1 cellular context compared by ENCODE assay signal in genomic region chr19:11787536-11787935, GRCh38.
TF ChIP-seq lines count a peak whose summit lies in the region.

No MANE protein-coding gene starts in this region.

TF ChIP-seq in liver, 16 proteins besides CTCF, POLR2A, EP300 and RAD21 (continued from another document):
- TF ChIP-seq HNF4G (IDR thresholded peaks at IDR 0.05) (no peak), RXRA (IDR thresholded peaks at IDR 0.05) (no peak), YY1 (IDR thresholded peaks at IDR 0.05) (no peak), FOXA2 (IDR thresholded peaks at IDR 0.05) (no peak), ZBTB33 (IDR thresholded peaks at IDR 0.05) (no peak), NR2F2 (IDR thresholded peaks at IDR 0.05) (no peak), MAX (IDR thresholded peaks at IDR 0.05) (no peak), EGR1 (IDR thresholded peaks at IDR 0.05; ENCODE audit: low read depth in 2 of 2) (no peak), TAF1 (conservative IDR thresholded peaks at IDR 0.05) (no peak), JUND (IDR thresholded peaks at IDR 0.05) (no peak)
- TF ChIP-seq, protein P1, sequence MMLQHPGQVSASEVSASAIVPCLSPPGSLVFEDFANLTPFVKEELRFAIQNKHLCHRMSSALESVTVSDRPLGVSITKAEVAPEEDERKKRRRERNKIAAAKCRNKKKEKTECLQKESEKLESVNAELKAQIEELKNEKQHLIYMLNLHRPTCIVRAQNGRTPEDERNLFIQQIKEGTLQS (IDR thresholded peaks at IDR 0.05): no peak
